Comparison of ENCODE assay signal across 9 cellular contexts in the genomic region with DNA sequence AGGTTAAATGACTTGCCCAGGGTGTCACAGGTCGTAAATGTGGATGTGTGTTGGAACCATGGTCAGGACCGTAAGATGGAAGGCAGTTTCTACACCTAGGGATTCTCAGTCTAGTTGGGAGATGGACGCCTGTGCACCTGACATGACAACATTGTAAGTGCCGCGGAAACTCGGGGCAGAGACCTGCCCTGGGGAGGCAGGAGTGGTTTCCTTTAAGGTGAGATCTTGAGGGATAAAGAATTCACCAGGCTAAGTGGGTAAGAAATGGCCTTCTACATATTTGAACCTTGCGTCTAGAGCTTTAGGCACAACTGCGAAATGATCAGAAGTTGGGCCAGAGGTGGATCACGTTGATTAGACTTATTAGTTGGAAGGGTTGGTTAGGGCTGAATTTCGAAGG. TPM values are rescaled to one million over a fixed set of nuclear protein-coding genes. Genes with fewer than 3 reads are reported as not detected.
A peak's percentile ranks its signal among the peaks of the same experiment; 100 is the strongest.
DNase-seq lines count a peak whose midpoint lies in the region; ATAC-seq and TF ChIP-seq lines count a peak whose summit lies in the region.
"Had no signal": no experiment of that assay in that cellular context is flagged by ENCODE, and none has a peak within 500 bp of the region (broad histone marks: within the 10 kb centered on the region; RNA-seq: fewer than 3 reads in every experiment).

No MANE protein-coding gene starts in this region.

- intact Hi-C loops in left ventricle myocardium inferior (cut with micrococcal nuclease) = loop anchor here (2.0 kb wide), 1 partner anchor 87 kb away; no protein-coding TSS in a partner anchor
- intact Hi-C loops in heart right ventricle (cut with DNase I) = loop anchor here in 6 of 10 donors (2.0 to 10.0 kb wide), 5 partner anchors 86 to 91 kb away; no protein-coding TSS in a partner anchor
- intact Hi-C loops in activated CD8-positive, alpha-beta T cell treated with anti-CD3 and anti-CD28 coated beads for 36 hours (cut with micrococcal nuclease) = loop anchor here (10.0 kb wide), 1 partner anchor 89 kb away; no protein-coding TSS in a partner anchor

- DNase-seq in left ventricle myocardium inferior = no peak
- no peak for DNase-seq in heart right ventricle
- DNase-seq in activated CD8-positive, alpha-beta T cell treated with anti-CD3 and anti-CD28 coated beads for 36 hours = no peak
- DNase-seq in mesothelial cell of epicardium (ENCODE audit: low spot score in 2 of 2, unreplicated experiment in 2 of 2) = no peak
- no peak for DNase-seq in type B pancreatic cell (ENCODE audit: extremely low spot score, unreplicated experiment)
- no peak for DNase-seq in KBM-7
- DNase-seq in NK-92 treated with Interleukin-12 subunit alpha and Interleukin-12 subunit beta, amount 100 ng/mL, for 24 hours (lab: John Stamatoyannopoulos, UW) = no peak
- DNase-seq: activated CD4-positive, alpha-beta T cell treated with anti-CD3 and anti-CD28 coated beads for 4 hours had no signal

- H3K4me3 Mint-ChIP-seq in activated CD8-positive, alpha-beta T cell treated with anti-CD3 and anti-CD28 coated beads for 36 hours = peak overlapping the region; percentile 80
- H3K4me3 Mint-ChIP-seq in mesothelial cell of epicardium (peak overlapping the region; percentile 79), type B pancreatic cell (peak overlapping the region; percentile 90)

- no peaks in the 10 kb centered on the region for H3K9me3 Mint-ChIP-seq in activated CD8-positive, alpha-beta T cell treated with anti-CD3 and anti-CD28 coated beads for 36 hours
- no peaks in the 10 kb centered on the region for H3K9me3 Mint-ChIP-seq in mesothelial cell of epicardium
- H3K9me3 Mint-ChIP-seq in type B pancreatic cell = no peaks in the 10 kb centered on the region

- H3K4me3 ChIP-seq in left ventricle myocardium inferior (peak overlapping the region; percentile 79), heart right ventricle (peak overlapping the region in 5 of 10 donors; percentile 71 to 83 (median 80))

- no peaks in the 10 kb centered on the region for H3K36me3 ChIP-seq in left ventricle myocardium inferior
- H3K36me3 ChIP-seq in heart right ventricle = no peaks in the 10 kb centered on the region

- peaks cover 62% of the 10 kb centered on the region for H3K4me1 Mint-ChIP-seq in activated CD8-positive, alpha-beta T cell treated with anti-CD3 and anti-CD28 coated beads for 36 hours (ENCODE audit: low read depth)
- H3K4me1 Mint-ChIP-seq in mesothelial cell of epicardium (peaks cover 42% of the 10 kb centered on the region), type B pancreatic cell (ENCODE audit: unreplicated experiment) (peaks cover 32% of the 10 kb centered on the region)

- in situ Hi-C loops in KBM-7 (cut with MboI; ENCODE audit: low pct_unique_long_range_greater_than_20kb, low sequenced_read_pairs) = no loop called here

- H3K27ac Mint-ChIP-seq in activated CD8-positive, alpha-beta T cell treated with anti-CD3 and anti-CD28 coated beads for 36 hours = peak overlapping the region; percentile 72
- no peak overlapping the region for H3K27ac Mint-ChIP-seq in mesothelial cell of epicardium
- peak overlapping the region; percentile 32 for H3K27ac Mint-ChIP-seq in type B pancreatic cell

- H3K36me3 Mint-ChIP-seq in activated CD8-positive, alpha-beta T cell treated with anti-CD3 and anti-CD28 coated beads for 36 hours (ENCODE audit: low read depth) = peaks cover 47% of the 10 kb centered on the region
- H3K36me3 Mint-ChIP-seq in mesothelial cell of epicardium (no peaks in the 10 kb centered on the region), type B pancreatic cell (peaks cover 20% of the 10 kb centered on the region)

- H3K27me3 Mint-ChIP-seq in activated CD8-positive, alpha-beta T cell treated with anti-CD3 and anti-CD28 coated beads for 36 hours = no peaks in the 10 kb centered on the region
- H3K27me3 Mint-ChIP-seq in mesothelial cell of epicardium (ENCODE audit: low read depth) = peaks cover 5% of the 10 kb centered on the region
- peaks cover 46% of the 10 kb centered on the region for H3K27me3 Mint-ChIP-seq in type B pancreatic cell

- H3K4me1 ChIP-seq in left ventricle myocardium inferior (peaks cover 63% of the 10 kb centered on the region), heart right ventricle (peaks cover 0 to 69% (median 27%) of the 10 kb centered on the region in 9 donors)

- H3K27ac ChIP-seq in left ventricle myocardium inferior (replicated peaks) (peak overlapping the region; percentile 9), heart right ventricle (peak overlapping the region in 3 of 10 donors; percentile 19 to 55 (median 54))

- no peaks in the 10 kb centered on the region for H3K9me3 ChIP-seq in left ventricle myocardium inferior (replicated peaks)
- H3K9me3 ChIP-seq in heart right ventricle = no peaks in the 10 kb centered on the region

- TF ChIP-seq CTCF in left ventricle myocardium inferior (IDR thresholded peaks at IDR 0.05; ENCODE audit: borderline replicate concordance) = no peak
- TF ChIP-seq CTCF in heart right ventricle (IDR thresholded peaks at IDR 0.05) = no peak
- no peak for TF ChIP-seq CTCF in activated CD8-positive, alpha-beta T cell treated with anti-CD3 and anti-CD28 coated beads for 36 hours (IDR thresholded peaks at IDR 0.05)
- TF ChIP-seq CTCF in mesothelial cell of epicardium (IDR thresholded peaks at IDR 0.05; ENCODE audit: unreplicated experiment) = no peak
- TF ChIP-seq CTCF in type B pancreatic cell (conservative IDR thresholded peaks at IDR 0.05) = no peak

- ATAC-seq in heart right ventricle (no peak), GM21367 (IDR thresholded peaks at IDR 0.05; ENCODE audit: unreplicated experiment) (no peak)
- no peak for ATAC-seq in activated CD8-positive, alpha-beta T cell treated with anti-CD3 and anti-CD28 coated beads for 36 hours

- CTCF ChIA-PET in activated CD8-positive, alpha-beta T cell treated with anti-CD3 and anti-CD28 coated beads for 36 hours (lab: Charles Lee) = interaction anchor here (0.8 to 1.4 kb wide), 6 partner anchors 10 to 745 kb away, joined by 3 to 4 read pairs (median 4); no protein-coding TSS in a partner anchor

- 95 to 97% methylated on average over 10 of the region's 10 CpGs for WGBS in heart right ventricle, 2 donors

- POLR2A ChIA-PET in activated CD8-positive, alpha-beta T cell treated with anti-CD3 and anti-CD28 coated beads for 36 hours (lab: Charles Lee) = interaction anchor here (0.9 to 2.2 kb wide), 5 partner anchors 15 to 70 kb away, joined by 3 to 9 read pairs (median 5); no protein-coding TSS in a partner anchor

- H3K27me3 ChIP-seq in left ventricle myocardium inferior (ENCODE audit: low read depth) (no peaks in the 10 kb centered on the region), heart right ventricle (no peaks in the 10 kb centered on the region)

RNA-seq across cellular contexts. Expression of gene DGKD, which starts 1.6 kb away (rescaled TPM):
- total RNA-seq in left ventricle myocardium inferior (41.7 TPM), heart right ventricle (10 to 100 TPM; 26.8 to 79.5 (median 44.7) TPM), mesothelial cell of epicardium (52.8 to 64.5 TPM (median 57.0 TPM) in 3 replicates), type B pancreatic cell (ENCODE audit: low replicate concordance) (32.2 and 72.5 TPM in 2 replicates)
- polyA plus RNA-seq in heart right ventricle = 10 to 100 TPM; 35.6 to 62.5 TPM
- 10 to 100 TPM; 89.6 to 99.5 TPM for total RNA-seq in activated CD8-positive, alpha-beta T cell treated with anti-CD3 and anti-CD28 coated beads for 36 hours

RNA-seq across cellular contexts. Expression of gene SAG, which starts 48.3 kb away (rescaled TPM):
- total RNA-seq in left ventricle myocardium inferior (not detected), heart right ventricle (not detected), mesothelial cell of epicardium (not detected in 3 replicates), type B pancreatic cell (ENCODE audit: low replicate concordance) (0.43 TPM in 1 of 2 replicates, not detected in the other)
- polyA plus RNA-seq in heart right ventricle = not detected
- not detected for total RNA-seq in activated CD8-positive, alpha-beta T cell treated with anti-CD3 and anti-CD28 coated beads for 36 hours
